Comparison of ENCODE assay signal across 15 cellular contexts in genomic region chr14:100096656-100097055, GRCh38. TPM values are rescaled to one million over a fixed set of nuclear protein-coding genes. Genes with fewer than 3 reads are reported as not detected.
DNase-seq lines count a peak whose midpoint lies in the region; ATAC-seq, FAIRE-seq and TF ChIP-seq lines count a peak whose summit lies in the region.
"Had no signal": no experiment of that assay in that cellular context is flagged by ENCODE, and none has a peak within 500 bp of the region (broad histone marks: within the 10 kb centered on the region; RNA-seq: fewer than 3 reads in every experiment).

No MANE protein-coding gene starts in this region.

- peaks cover 93% of the 10 kb centered on the region for H3K4me1 Mint-ChIP-seq in activated CD4-positive, alpha-beta T cell treated with anti-CD3 and anti-CD28 coated beads for 36 hours
- H3K4me1 Mint-ChIP-seq in astrocyte (ENCODE audit: low read depth, unreplicated experiment) = no peaks in the 10 kb centered on the region
- peaks cover 12% of the 10 kb centered on the region for H3K4me1 Mint-ChIP-seq in memory B cell

- H3K4me2 ChIP-seq in astrocyte (ENCODE audit: low read length) = no peak overlapping the region

- H3K9ac ChIP-seq in astrocyte (ENCODE audit: low read length) = no peak overlapping the region

- no peak overlapping the region for H3K4me3 ChIP-seq in astrocyte (ENCODE audit: insufficient read depth, low read depth, low read length)

- peaks cover 82% of the 10 kb centered on the region for H3K36me3 Mint-ChIP-seq in activated CD4-positive, alpha-beta T cell treated with anti-CD3 and anti-CD28 coated beads for 36 hours (ENCODE audit: low read depth)
- H3K36me3 Mint-ChIP-seq in astrocyte (ENCODE audit: low read depth, unreplicated experiment) (peaks cover 18% of the 10 kb centered on the region), memory B cell (peaks cover 31% of the 10 kb centered on the region)

- H3K4me1 ChIP-seq in astrocyte (ENCODE audit: insufficient read depth, low read length) = peaks cover 8% of the 10 kb centered on the region

- H2AFZ ChIP-seq in astrocyte (ENCODE audit: low read depth, low read length) = no peak overlapping the region

- H3K9me3 ChIP-seq in KOPT-K1 (ENCODE audit: insufficient read depth, low read length, poor library complexity, severe bottlenecking) = no peaks in the 10 kb centered on the region
- H3K9me3 ChIP-seq in astrocyte (ENCODE audit: insufficient read depth, low read depth, low read length) = no peaks in the 10 kb centered on the region

- POLR2A ChIA-PET in activated CD4-positive, alpha-beta T cell treated with anti-CD3 and anti-CD28 coated beads for 36 hours (lab: Charles Lee) = interaction anchor here (0.6 to 1.1 kb wide), 2 partner anchors 30 to 41 kb away, joined by 3 to 4 read pairs; no protein-coding TSS in a partner anchor

- intact Hi-C loops in activated CD4-positive, alpha-beta T cell treated with anti-CD3 and anti-CD28 coated beads for 36 hours (cut with DNase I, micrococcal nuclease) = no loop called here

- H3K36me3 ChIP-seq in KOPT-K1 (ENCODE audit: insufficient read depth, low read length) = peaks cover 100% of the 10 kb centered on the region
- no peaks in the 10 kb centered on the region for H3K36me3 ChIP-seq in astrocyte (ENCODE audit: insufficient read depth, low read length)

- FAIRE-seq in astrocyte (lab: Jason Lieb, UNC) = no peak
- FAIRE-seq: A204.1, urothelium cell line had no signal

- peak overlapping the region; percentile 2 for H3K27ac ChIP-seq in KOPT-K1 (ENCODE audit: low read depth, low read length, poor library complexity, severe bottlenecking)
- peak overlapping the region; percentile 26 for H3K27ac ChIP-seq in astrocyte (ENCODE audit: low read depth, low read length)

- peaks cover 43% of the 10 kb centered on the region for H4K20me1 ChIP-seq in astrocyte (ENCODE audit: insufficient read depth, low read length)

- H3K9me3 Mint-ChIP-seq in activated CD4-positive, alpha-beta T cell treated with anti-CD3 and anti-CD28 coated beads for 36 hours (ENCODE audit: low read depth) = no peaks in the 10 kb centered on the region
- H3K9me3 Mint-ChIP-seq in astrocyte (ENCODE audit: unreplicated experiment) (no peaks in the 10 kb centered on the region), memory B cell (no peaks in the 10 kb centered on the region)
- H3K9me3 Mint-ChIP-seq: mesothelial cell of epicardium had no signal

- DNase-seq in activated CD4-positive, alpha-beta T cell treated with anti-CD3 and anti-CD28 coated beads for 36 hours = no peak
- no peak for DNase-seq in activated CD4-positive, alpha-beta T cell treated with anti-CD3 and anti-CD28 coated beads, Interleukin-2, amount 50 U/mL, for 48 hours
- peak; percentile 37 for DNase-seq in astrocyte (ENCODE audit: low read depth)
- no peak for DNase-seq in memory B cell (ENCODE audit: low spot score in 2 of 2)
- DNase-seq in RPMI8226 = no peak
- DNase-seq: NCI-H1092; NCI-H446 treated with DMSO at 0.1 percent for 48 hours; stimulated activated CD4-positive, alpha-beta T cell treated with anti-CD3 and anti-CD28 coated beads, Interleukin-12 subunit alpha, Interleukin-12 subunit beta, amount 100 ng/mL, for 4 hours had no signal

- no peak overlapping the region for H3K4me3 Mint-ChIP-seq in activated CD4-positive, alpha-beta T cell treated with anti-CD3 and anti-CD28 coated beads for 36 hours
- H3K4me3 Mint-ChIP-seq in astrocyte (ENCODE audit: unreplicated experiment) (no peak overlapping the region), memory B cell (no peak overlapping the region)
- H3K4me3 Mint-ChIP-seq: mesothelial cell of epicardium had no signal

- peak overlapping the region; percentile 69 for H3K27ac Mint-ChIP-seq in activated CD4-positive, alpha-beta T cell treated with anti-CD3 and anti-CD28 coated beads for 36 hours
- no peak overlapping the region for H3K27ac Mint-ChIP-seq in astrocyte (ENCODE audit: unreplicated experiment)
- peak overlapping the region; percentile 24 for H3K27ac Mint-ChIP-seq in memory B cell
- H3K27ac Mint-ChIP-seq: mesothelial cell of epicardium had no signal

- CTCF ChIA-PET in activated CD4-positive, alpha-beta T cell treated with anti-CD3 and anti-CD28 coated beads for 36 hours (lab: Charles Lee) = interaction anchor here (0.7 to 13.3 kb wide), 11 partner anchors 8 to 114 kb away, joined by 3 to 133 read pairs (median 4); no protein-coding TSS in a partner anchor

- no peak for ATAC-seq in activated CD4-positive, alpha-beta T cell treated with anti-CD3 and anti-CD28 coated beads for 36 hours
- ATAC-seq in memory B cell (ENCODE audit: low read depth) = no peak
- no peak for ATAC-seq in GM21423 (IDR thresholded peaks at IDR 0.05; ENCODE audit: unreplicated experiment)
- ATAC-seq in GM21360 (IDR thresholded peaks at IDR 0.05; ENCODE audit: unreplicated experiment) = no peak
- ATAC-seq: Panc1 had no signal

- no peaks in the 10 kb centered on the region for H3K27me3 Mint-ChIP-seq in activated CD4-positive, alpha-beta T cell treated with anti-CD3 and anti-CD28 coated beads for 36 hours
- H3K27me3 Mint-ChIP-seq in astrocyte (ENCODE audit: low read depth, unreplicated experiment) (no peaks in the 10 kb centered on the region), memory B cell (no peaks in the 10 kb centered on the region)

- peaks cover 6% of the 10 kb centered on the region for H3K79me2 ChIP-seq in astrocyte (ENCODE audit: insufficient read depth, low read length)

- H3K27me3 ChIP-seq in astrocyte (ENCODE audit: insufficient read depth, low read length) = no peaks in the 10 kb centered on the region

- TF ChIP-seq CTCF in astrocyte (IDR thresholded peaks at IDR 0.05; ENCODE audit: insufficient read depth, low read depth, low read length) = no peak

RNA-seq across cellular contexts. Expression of gene EVL, which starts 31.4 kb away (rescaled TPM):
- 100 to 1,000 TPM; 249 to 378 TPM for total RNA-seq in activated CD4-positive, alpha-beta T cell treated with anti-CD3 and anti-CD28 coated beads for 36 hours
- total RNA-seq in astrocyte = 48.9 and 50.2 TPM in 2 replicates
